Comparison of ENCODE assay signal across 15 cellular contexts in the genomic region with DNA sequence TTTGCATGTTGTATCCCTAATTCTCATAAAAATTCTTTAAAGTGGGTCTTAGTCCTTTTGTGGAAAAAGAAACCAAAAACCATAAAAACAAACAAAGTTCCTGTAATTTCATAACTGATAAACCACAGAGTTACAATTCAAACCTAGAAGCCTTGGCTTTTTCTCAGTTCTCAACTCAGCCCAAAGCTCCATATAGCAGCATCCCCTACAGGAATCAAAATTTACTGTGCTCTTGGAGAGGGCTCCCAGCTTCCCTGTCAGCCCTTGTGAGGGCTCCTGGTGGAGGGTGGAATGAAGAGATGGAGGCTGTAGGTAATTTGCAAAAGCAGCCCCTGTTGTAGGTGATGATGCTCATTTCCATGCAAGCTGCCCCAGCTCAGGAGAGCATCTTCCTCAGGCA.
"Had no signal": no experiment of that assay in that cellular context is flagged by ENCODE, and none has a peak within 500 bp of the region (broad histone marks: within the 10 kb centered on the region; RNA-seq: fewer than 3 reads in every experiment).

No MANE protein-coding gene starts in this region.

- H3K4me1 ChIP-seq: foreskin keratinocyte, left ventricle myocardium inferior, lower lobe of right lung, pancreas, suprapubic skin, thyroid gland had no signal

- H3K27ac ChIP-seq: foreskin keratinocyte, left ventricle myocardium inferior, lower lobe of right lung, pancreas, suprapubic skin, thyroid gland had no signal

- H3K27me3 ChIP-seq: foreskin keratinocyte, pancreas, suprapubic skin, thyroid gland had no signal

- H3K4me3 ChIP-seq: left ventricle myocardium inferior, lower lobe of right lung, pancreas, smooth muscle cell, suprapubic skin, thyroid gland had no signal

- H3K9me3 ChIP-seq: left ventricle myocardium inferior, lower lobe of right lung, pancreas, suprapubic skin, thyroid gland had no signal

- ATAC-seq: effector memory CD8-positive, alpha-beta T cell; foreskin keratinocyte; left cardiac atrium; lower lobe of right lung; pancreas; right cardiac atrium; stimulated activated naive CD8-positive, alpha-beta T cell treated with anti-CD3 and anti-CD28 coated beads, Interleukin-15, Interleukin-2, amounts not matched to agents 100 U/mL and 50 U/mL, for 24 hours had no signal

- DNase-seq: effector memory CD8-positive, alpha-beta T cell; foreskin keratinocyte; kidney; left cardiac atrium; left ventricle myocardium inferior; lower lobe of right lung; naive B cell; occipital lobe; pancreas; right cardiac atrium; stimulated activated CD4-positive, alpha-beta T cell treated with anti-CD3 and anti-CD28 coated beads, Interleukin-2, amount 100 ng/mL, for 48 hours; stimulated activated naive CD8-positive, alpha-beta T cell treated with anti-CD3 and anti-CD28 coated beads, Interleukin-15, Interleukin-2, amounts not matched to agents 100 U/mL and 50 U/mL, for 24 hours; thyroid gland had no signal

- H3K36me3 ChIP-seq: left ventricle myocardium inferior, lower lobe of right lung, pancreas, suprapubic skin, thyroid gland had no signal
